In genomic region chr16:30571444-30572322, GRCh38 we compare ENCODE assay signal across 8 cellular contexts. TPM values are rescaled to one million over a fixed set of nuclear protein-coding genes. Genes with fewer than 3 reads are reported as not detected.
DNase-seq lines count a peak whose midpoint lies in the region; ATAC-seq and TF ChIP-seq lines count a peak whose summit lies in the region.

ZNF688 (minus strand) TSS chr16:30571714; CDS start chr16:30571629, 85 bp downstream.

- peak within 1 kb of the TSS; percentile 99 for H3K4me2 ChIP-seq in parathyroid adenoma (ENCODE audit: low read length)

- H3K36me3 ChIP-seq in cardiac muscle cell (no peaks in the 10 kb centered on the region), parathyroid adenoma (ENCODE audit: control insufficient read depth, insufficient read depth, low read length) (no peaks in the 10 kb centered on the region), tibial nerve (peaks cover 0 to 3% (median 0%) of the 10 kb centered on the region in 3 donors)

- TF ChIP-seq POLR2A in tibial nerve (IDR thresholded peaks at IDR 0.05): peak; percentile 25 to 68

- peak; percentile 97 for DNase-seq in GM10266 (ENCODE audit: extremely low spot score)
- DNase-seq in NCI-H1417 (lab: John Stamatoyannopoulos, UW): peak; percentile 91 to 99 (median 95)
- peak; percentile 91 to 97 for DNase-seq in SW 1271 (lab: John Stamatoyannopoulos, UW)
- peak; percentile 89 for DNase-seq in activated naive CD8-positive, alpha-beta T cell treated with anti-CD3 and anti-CD28 coated beads, Interleukin-2, amount 50 U/mL, for 24 hours
- DNase-seq in cardiac muscle cell (ENCODE audit: low read depth in 1 of 2, low spot score in 1 of 2): peak; percentile 96 to 99
- DNase-seq in tibial nerve (ENCODE audit: low spot score in 2 of 2): peak; percentile 91 to 97

- H3K4me1 Mint-ChIP-seq in activated naive CD8-positive, alpha-beta T cell treated with anti-CD3 and anti-CD28 coated beads, Interleukin-2, amount 50 U/mL, for 24 hours: peaks cover 58% of the 10 kb centered on the region

- ATAC-seq in HG02642 (IDR thresholded peaks at IDR 0.05; ENCODE audit: poor library complexity, unreplicated experiment): peak; percentile 78
- ATAC-seq in activated naive CD8-positive, alpha-beta T cell treated with anti-CD3 and anti-CD28 coated beads, Interleukin-2, amount 50 U/mL, for 24 hours: peak; percentile 85

- no peak for TF ChIP-seq CTCF in GM10266 (IDR thresholded peaks at IDR 0.05; ENCODE audit: control insufficient read depth, insufficient read depth, low read depth, missing control alignments)
- no peak for TF ChIP-seq CTCF in cardiac muscle cell (IDR thresholded peaks at IDR 0.05; ENCODE audit: low read depth, low read length)
- TF ChIP-seq CTCF in parathyroid adenoma (IDR thresholded peaks at IDR 0.05): no peak
- peak in 2 of 5 experiments; percentile 36 to 44 for TF ChIP-seq CTCF in tibial nerve (IDR thresholded peaks at IDR 0.05)

- no peaks in the 10 kb centered on the region for H3K36me3 Mint-ChIP-seq in activated naive CD8-positive, alpha-beta T cell treated with anti-CD3 and anti-CD28 coated beads, Interleukin-2, amount 50 U/mL, for 24 hours (ENCODE audit: low read depth)

- WGBS in tibial nerve, 2 donors: 1% methylated on average over 37 to 45 of the region's 67 CpGs

- H3K27me3 Mint-ChIP-seq in activated naive CD8-positive, alpha-beta T cell treated with anti-CD3 and anti-CD28 coated beads, Interleukin-2, amount 50 U/mL, for 24 hours: no peaks in the 10 kb centered on the region

- H3K4me3 Mint-ChIP-seq in activated naive CD8-positive, alpha-beta T cell treated with anti-CD3 and anti-CD28 coated beads, Interleukin-2, amount 50 U/mL, for 24 hours: peak within 1 kb of the TSS; percentile 96

- no peaks in the 10 kb centered on the region for H3K79me2 ChIP-seq in parathyroid adenoma

- H3K9me3 Mint-ChIP-seq in activated naive CD8-positive, alpha-beta T cell treated with anti-CD3 and anti-CD28 coated beads, Interleukin-2, amount 50 U/mL, for 24 hours: no peaks in the 10 kb centered on the region

- H3K27me3 ChIP-seq in cardiac muscle cell (no peaks in the 10 kb centered on the region), parathyroid adenoma (ENCODE audit: control insufficient read depth, insufficient read depth, low read length) (no peaks in the 10 kb centered on the region), tibial nerve (no peaks in the 10 kb centered on the region)

- peak within 1 kb of the TSS; percentile 87 for H3K27ac ChIP-seq in cardiac muscle cell
- H3K27ac ChIP-seq in parathyroid adenoma: peak within 1 kb of the TSS; percentile 99
- H3K27ac ChIP-seq in tibial nerve: peak within 1 kb of the TSS; percentile 93 to 100 (median 95)

- H3K4me1 ChIP-seq in cardiac muscle cell (ENCODE audit: low read depth) (peaks cover 8% of the 10 kb centered on the region), parathyroid adenoma (peaks cover 12% of the 10 kb centered on the region), tibial nerve (peaks cover 0 to 26% (median 19%) of the 10 kb centered on the region in 4 donors)

- TF ChIP-seq EP300 in tibial nerve (IDR thresholded peaks at IDR 0.05): peak; percentile 81 to 96

- peak within 1 kb of the TSS; percentile 100 for H2AFZ ChIP-seq in parathyroid adenoma

- peak within 1 kb of the TSS; percentile 99 for H3K9ac ChIP-seq in parathyroid adenoma

- peak within 1 kb of the TSS; percentile 93 for H3K27ac Mint-ChIP-seq in activated naive CD8-positive, alpha-beta T cell treated with anti-CD3 and anti-CD28 coated beads, Interleukin-2, amount 50 U/mL, for 24 hours

- no peaks in the 10 kb centered on the region for H3K9me3 ChIP-seq in cardiac muscle cell (ENCODE audit: low read depth)
- no peaks in the 10 kb centered on the region for H3K9me3 ChIP-seq in parathyroid adenoma (ENCODE audit: control insufficient read depth, low read length)
- no peaks in the 10 kb centered on the region for H3K9me3 ChIP-seq in tibial nerve

- H3K4me3 ChIP-seq in cardiac muscle cell: peak within 1 kb of the TSS; percentile 70
- peak within 1 kb of the TSS; percentile 81 for H3K4me3 ChIP-seq in parathyroid adenoma (ENCODE audit: low read depth, low read length)
- peak within 1 kb of the TSS; percentile 63 to 96 (median 81) for H3K4me3 ChIP-seq in tibial nerve

RNA-seq across cellular contexts. Expression of gene ZNF688, which starts in this region (rescaled TPM):
- total RNA-seq in cardiac muscle cell: 18.3 and 22.0 TPM in 2 replicates
- polyA plus RNA-seq in cardiac muscle cell: 12.4 and 25.0 TPM in 2 replicates
- 10 to 100 TPM; 15.7 to 28.6 (median 22.9) TPM for total RNA-seq in tibial nerve

Comparison
In these comparisons a context has a peak if more than half of its experiments do, and no peak if none do; other contexts are left out.
1. Peak in every context shown above with its lines: DNase-seq, ATAC-seq, H3K4me3 ChIP-seq and H3K27ac ChIP-seq.